In the genomic region with DNA sequence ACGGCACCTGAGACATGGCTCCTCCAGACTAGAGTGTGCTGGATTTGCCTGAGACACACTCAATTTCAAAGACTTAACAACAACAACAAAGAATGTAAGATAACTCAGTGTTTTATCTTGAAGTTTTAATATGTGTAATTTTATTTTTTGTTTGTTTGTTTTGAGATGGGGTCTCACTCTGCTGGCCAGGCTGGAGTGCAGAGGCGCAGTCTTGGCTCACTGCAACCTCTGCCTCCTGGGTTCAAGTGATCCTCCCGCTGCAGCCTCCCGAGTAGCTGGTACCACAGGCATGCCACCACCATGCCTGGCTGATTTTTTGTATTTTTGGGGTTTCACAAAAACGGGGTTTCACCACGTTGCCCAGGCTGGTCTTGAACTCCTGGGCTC, we compare ENCODE assay signal across 1 cellular context.
TF ChIP-seq lines count a peak whose summit lies in the region.

No MANE protein-coding gene starts in this region.

TF ChIP-seq in liver, 16 proteins besides CTCF, POLR2A, EP300 and RAD21:
- TF ChIP-seq, protein P1, sequence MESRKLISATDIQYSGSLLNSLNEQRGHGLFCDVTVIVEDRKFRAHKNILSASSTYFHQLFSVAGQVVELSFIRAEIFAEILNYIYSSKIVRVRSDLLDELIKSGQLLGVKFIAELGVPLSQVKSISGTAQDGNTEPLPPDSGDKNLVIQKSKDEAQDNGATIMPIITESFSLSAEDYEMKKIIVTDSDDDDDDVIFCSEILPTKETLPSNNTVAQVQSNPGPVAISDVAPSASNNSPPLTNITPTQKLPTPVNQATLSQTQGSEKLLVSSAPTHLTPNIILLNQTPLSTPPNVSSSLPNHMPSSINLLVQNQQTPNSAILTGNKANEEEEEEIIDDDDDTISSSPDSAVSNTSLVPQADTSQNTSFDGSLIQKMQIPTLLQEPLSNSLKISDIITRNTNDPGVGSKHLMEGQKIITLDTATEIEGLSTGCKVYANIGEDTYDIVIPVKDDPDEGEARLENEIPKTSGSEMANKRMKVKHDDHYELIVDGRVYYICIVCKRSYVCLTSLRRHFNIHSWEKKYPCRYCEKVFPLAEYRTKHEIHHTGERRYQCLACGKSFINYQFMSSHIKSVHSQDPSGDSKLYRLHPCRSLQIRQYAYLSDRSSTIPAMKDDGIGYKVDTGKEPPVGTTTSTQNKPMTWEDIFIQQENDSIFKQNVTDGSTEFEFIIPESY (IDR thresholded peaks at IDR 0.05): no peak
- no peak for TF ChIP-seq GABPA (IDR thresholded peaks at IDR 0.05 in 1 of 2, conservative IDR thresholded peaks at IDR 0.05 in 1 of 2)
- TF ChIP-seq JUND (IDR thresholded peaks at IDR 0.05): no peak
- TF ChIP-seq EGR1 (IDR thresholded peaks at IDR 0.05; ENCODE audit: low read depth in 2 of 2): no peak
- no peak for TF ChIP-seq HNF4G (IDR thresholded peaks at IDR 0.05)
- no peak for TF ChIP-seq NR2F2 (IDR thresholded peaks at IDR 0.05)
- TF ChIP-seq YY1 (IDR thresholded peaks at IDR 0.05): no peak
- TF ChIP-seq HNF4A (conservative IDR thresholded peaks at IDR 0.05): no peak
- no peak for TF ChIP-seq TAF1 (conservative IDR thresholded peaks at IDR 0.05)
- TF ChIP-seq, protein P2, sequence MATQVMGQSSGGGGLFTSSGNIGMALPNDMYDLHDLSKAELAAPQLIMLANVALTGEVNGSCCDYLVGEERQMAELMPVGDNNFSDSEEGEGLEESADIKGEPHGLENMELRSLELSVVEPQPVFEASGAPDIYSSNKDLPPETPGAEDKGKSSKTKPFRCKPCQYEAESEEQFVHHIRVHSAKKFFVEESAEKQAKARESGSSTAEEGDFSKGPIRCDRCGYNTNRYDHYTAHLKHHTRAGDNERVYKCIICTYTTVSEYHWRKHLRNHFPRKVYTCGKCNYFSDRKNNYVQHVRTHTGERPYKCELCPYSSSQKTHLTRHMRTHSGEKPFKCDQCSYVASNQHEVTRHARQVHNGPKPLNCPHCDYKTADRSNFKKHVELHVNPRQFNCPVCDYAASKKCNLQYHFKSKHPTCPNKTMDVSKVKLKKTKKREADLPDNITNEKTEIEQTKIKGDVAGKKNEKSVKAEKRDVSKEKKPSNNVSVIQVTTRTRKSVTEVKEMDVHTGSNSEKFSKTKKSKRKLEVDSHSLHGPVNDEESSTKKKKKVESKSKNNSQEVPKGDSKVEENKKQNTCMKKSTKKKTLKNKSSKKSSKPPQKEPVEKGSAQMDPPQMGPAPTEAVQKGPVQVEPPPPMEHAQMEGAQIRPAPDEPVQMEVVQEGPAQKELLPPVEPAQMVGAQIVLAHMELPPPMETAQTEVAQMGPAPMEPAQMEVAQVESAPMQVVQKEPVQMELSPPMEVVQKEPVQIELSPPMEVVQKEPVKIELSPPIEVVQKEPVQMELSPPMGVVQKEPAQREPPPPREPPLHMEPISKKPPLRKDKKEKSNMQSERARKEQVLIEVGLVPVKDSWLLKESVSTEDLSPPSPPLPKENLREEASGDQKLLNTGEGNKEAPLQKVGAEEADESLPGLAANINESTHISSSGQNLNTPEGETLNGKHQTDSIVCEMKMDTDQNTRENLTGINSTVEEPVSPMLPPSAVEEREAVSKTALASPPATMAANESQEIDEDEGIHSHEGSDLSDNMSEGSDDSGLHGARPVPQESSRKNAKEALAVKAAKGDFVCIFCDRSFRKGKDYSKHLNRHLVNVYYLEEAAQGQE (IDR thresholded peaks at IDR 0.05): no peak
